Comparison of ENCODE assay signal across 24 cellular contexts in the genomic region with DNA sequence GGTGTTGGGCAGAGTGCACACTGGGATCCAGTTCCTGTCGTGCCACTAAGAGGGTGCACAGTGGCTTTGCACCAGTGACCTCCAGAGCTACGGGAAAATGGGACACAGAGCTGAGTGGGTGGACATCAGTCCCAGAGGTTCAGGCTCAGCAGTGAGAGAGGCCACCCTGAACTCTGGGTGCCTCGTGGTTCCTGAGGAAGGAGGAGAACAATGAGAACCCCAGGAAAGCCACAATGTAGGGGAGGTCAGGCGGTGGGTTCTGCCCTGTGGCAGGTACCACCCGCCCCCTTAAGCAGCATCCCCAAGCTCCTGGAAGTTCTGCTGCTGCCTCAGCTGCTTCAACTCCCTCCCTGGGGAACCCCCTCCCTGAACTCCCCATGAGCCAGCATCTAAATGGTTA.
DNase-seq lines count a peak whose midpoint lies in the region; ATAC-seq and TF ChIP-seq lines count a peak whose summit lies in the region.
"Had no signal": no experiment of that assay in that cellular context is flagged by ENCODE, and none has a peak within 500 bp of the region (broad histone marks: within the 10 kb centered on the region; RNA-seq: fewer than 3 reads in every experiment).

No MANE protein-coding gene starts in this region.

- H3K4me1 Mint-ChIP-seq in H9: peaks cover 16 to 40% of the 10 kb centered on the region in 2 experiments
- no peaks in the 10 kb centered on the region for H3K4me1 Mint-ChIP-seq in type B pancreatic cell (ENCODE audit: unreplicated experiment)
- H3K4me1 Mint-ChIP-seq: CD14-positive monocyte; CD8-positive, alpha-beta memory T cell had no signal

- H3K23ac ChIP-seq in H9 (ENCODE audit: insufficient read length, low read depth, low read length): no peak overlapping the region
- no peak overlapping the region for H3K23ac ChIP-seq in neuronal stem cell (ENCODE audit: low read depth, low read length, poor library complexity)

- H2AFZ ChIP-seq in H9 (ENCODE audit: low read length): no peak overlapping the region
- H2AFZ ChIP-seq in neuronal stem cell (ENCODE audit: low read length): no peak overlapping the region
- H2AFZ ChIP-seq: GM23338 had no signal

- H4K5ac ChIP-seq in H9 (ENCODE audit: insufficient read length, low read depth, low read length): no peak overlapping the region

- H3K4ac ChIP-seq in H9 (ENCODE audit: low read depth, low read length): no peak overlapping the region
- no peak overlapping the region for H3K4ac ChIP-seq in neuronal stem cell (ENCODE audit: low read length)

- H3K79me2 ChIP-seq in H9 (ENCODE audit: insufficient read depth, low read length): no peaks in the 10 kb centered on the region

- H3K4me1 ChIP-seq in H9 (ENCODE audit: insufficient read depth, low read length) (no peaks in the 10 kb centered on the region; the same call in 1 of the 2 replicates), neuronal stem cell (ENCODE audit: control insufficient read depth in 2 of 2, insufficient read depth in 1 of 2, low read depth in 1 of 2, low read length in 2 of 2) (peaks cover 0 to 9% of the 10 kb centered on the region in 2 donors)
- H3K4me1 ChIP-seq: A549, BE2C, HAP-1 had no signal

- H3K9me3 Mint-ChIP-seq in H9 (peaks cover 6 to 7% of the 10 kb centered on the region in 2 experiments; a peak in 4 of 5 replicates), type B pancreatic cell (no peaks in the 10 kb centered on the region)
- H3K9me3 Mint-ChIP-seq: CD14-positive monocyte had no signal

- no peak overlapping the region for H3T11ph ChIP-seq in H9 (ENCODE audit: low read length)

- TF ChIP-seq CTCF in H9 (conservative IDR thresholded peaks at IDR 0.05): no peak
- TF ChIP-seq CTCF in type B pancreatic cell (conservative IDR thresholded peaks at IDR 0.05): no peak

- H3K27ac ChIP-seq in H9 (ENCODE audit: insufficient read length, low read depth, low read length): no peak overlapping the region
- H3K27ac ChIP-seq in neuronal stem cell (replicated peaks; ENCODE audit: low read length): no peak overlapping the region
- H3K27ac ChIP-seq: A549; BLaER1 treated with 17β-estradiol and CSF1 and Interleukin-3, amounts not matched to agents 10 nM and 100 nM had no signal

- H3K4me2 ChIP-seq in H9 (ENCODE audit: insufficient read depth, insufficient read length, low read length) (no peak overlapping the region), neuronal stem cell (ENCODE audit: insufficient read depth, low read length, poor library complexity, severe bottlenecking) (no peak overlapping the region)
- H3K4me2 ChIP-seq: A549; BLaER1 treated with 17β-estradiol and CSF1 and Interleukin-3, amounts not matched to agents 10 nM and 100 nM; GM23338 had no signal

- peaks cover 1% of the 10 kb centered on the region; the same call in 1 of the 2 replicates for H3K27me3 Mint-ChIP-seq in H9 (ENCODE audit: low read depth)
- H3K27me3 Mint-ChIP-seq in type B pancreatic cell: peaks cover 23% of the 10 kb centered on the region

- H3K79me1 ChIP-seq in H9 (ENCODE audit: insufficient read depth, low read depth, low read length, poor library complexity, severe bottlenecking) (no peaks in the 10 kb centered on the region), neuronal stem cell (ENCODE audit: low read depth, low read length) (no peaks in the 10 kb centered on the region)

- 0 out of 2 replicates have a peak overlapping the region, but pooled peaks have one; percentile 73 for H3K14ac ChIP-seq in H9 (ENCODE audit: insufficient read depth, low read length)
- peak overlapping the region; percentile 14 for H3K14ac ChIP-seq in neuronal stem cell (ENCODE audit: low read length)

- H4K20me1 ChIP-seq in H9 (ENCODE audit: control insufficient read depth, insufficient read depth, insufficient read length): no peaks in the 10 kb centered on the region

- no peak overlapping the region for H2BK5ac ChIP-seq in H9 (ENCODE audit: insufficient read length, low read length)
- H2BK5ac ChIP-seq in neuronal stem cell (ENCODE audit: low read length): no peak overlapping the region

- H3K56ac ChIP-seq in H9 (ENCODE audit: insufficient read length, low read depth, low read length): no peak overlapping the region

- H3K27me3 ChIP-seq in H9 (ENCODE audit: insufficient read depth, low read length) (no peaks in the 10 kb centered on the region), neuronal stem cell (ENCODE audit: control insufficient read depth in 3 of 3, insufficient read depth in 3 of 3, low read depth in 1 of 3, low read length in 3 of 3) (no peaks in the 10 kb centered on the region)
- H3K27me3 ChIP-seq: BE2C; BLaER1 treated with 17β-estradiol and CSF1 and Interleukin-3, amounts not matched to agents 10 nM and 100 nM had no signal

- H2BK120ac ChIP-seq in H9 (ENCODE audit: low read depth, low read length, poor library complexity, severe bottlenecking) (no peak overlapping the region), neuronal stem cell (ENCODE audit: low read depth, low read length) (no peak overlapping the region)

- no peak overlapping the region for H3K9ac ChIP-seq in H9 (ENCODE audit: extremely low read depth, insufficient read length, low read length)
- H3K9ac ChIP-seq in neuronal stem cell (ENCODE audit: low read depth, low read length, poor library complexity): no peak overlapping the region
- H3K9ac ChIP-seq: BLaER1 treated with 17β-estradiol and CSF1 and Interleukin-3, amounts not matched to agents 10 nM and 100 nM had no signal

- H4K8ac ChIP-seq in H9 (replicated peaks; ENCODE audit: insufficient read length, low read depth, low read length) (no peak overlapping the region), neuronal stem cell (ENCODE audit: low read depth, low read length) (no peak overlapping the region)

- H4K91ac ChIP-seq in H9 (ENCODE audit: insufficient read length, low read depth, low read length) (no peak overlapping the region), neuronal stem cell (ENCODE audit: low read depth, low read length, poor library complexity) (no peak overlapping the region)

- H3K4me3 ChIP-seq in neuronal stem cell (ENCODE audit: low read length in 2 of 2): no peak overlapping the region
- H3K4me3 ChIP-seq: A549; BLaER1 treated with 17β-estradiol and CSF1 and Interleukin-3, amounts not matched to agents 10 nM and 100 nM; GM12878; GM23338; HAP-1 had no signal

- H3K36me3 ChIP-seq in neuronal stem cell (replicated peaks in 1 of 2; ENCODE audit: control insufficient read depth in 2 of 2, insufficient read depth in 2 of 2, low read length in 2 of 2): no peaks in the 10 kb centered on the region
- H3K36me3 ChIP-seq: BE2C; BLaER1 treated with 17β-estradiol and CSF1 and Interleukin-3, amounts not matched to agents 10 nM and 100 nM; HAP-1 had no signal

- peaks cover 0 to 6% (median 1%) of the 10 kb centered on the region in 3 experiments; a peak in 4 of 7 replicates for H3K36me3 Mint-ChIP-seq in H9 (ENCODE audit: insufficient read depth in 1 of 3, low read depth in 3 of 3)
- H3K36me3 Mint-ChIP-seq in type B pancreatic cell: no peaks in the 10 kb centered on the region
- H3K36me3 Mint-ChIP-seq: CD14-positive monocyte; CD8-positive, alpha-beta memory T cell had no signal

- H2BK12ac ChIP-seq in H9 (ENCODE audit: insufficient read length, low read depth, low read length): no peak overlapping the region
- no peak overlapping the region for H2BK12ac ChIP-seq in neuronal stem cell (ENCODE audit: low read length)

- H3K27ac Mint-ChIP-seq in H9: no peak overlapping the region
- no peak overlapping the region for H3K27ac Mint-ChIP-seq in type B pancreatic cell
- H3K27ac Mint-ChIP-seq: CD14-positive monocyte; CD4-positive, alpha-beta T cell; CD8-positive, alpha-beta memory T cell; HFFc6 had no signal

- no peak overlapping the region for H2BK15ac ChIP-seq in H9 (ENCODE audit: low read depth, low read length)
- no peak overlapping the region for H2BK15ac ChIP-seq in neuronal stem cell (ENCODE audit: low read length)

- DNase-seq in H9 (peak; percentile 17), islet precursor cell (peak; percentile 22), neuronal stem cell (ENCODE audit: low spot score) (no peak), type B pancreatic cell (ENCODE audit: extremely low spot score, unreplicated experiment) (peak; percentile 59), SKM-1 treated with dmso at 0.1 percent for 144 hours (lab: John Stamatoyannopoulos, UW; ENCODE audit: unreplicated experiment) (no peak), dedifferentiated amniotic fluid mesenchymal stem cell (ENCODE audit: extremely low spot score) (no peak)
- DNase-seq: 8988T; ACHN; AML-193; BE2C; CD4-positive, alpha-beta T cell; CD8-positive, alpha-beta memory T cell; DMS 273 treated with DMSO at 0.1 percent for 48 hours; DMS79; EL; GDM1; HFFc6 had no signal

- H3K4me3 Mint-ChIP-seq in H9 (no peak overlapping the region), type B pancreatic cell (no peak overlapping the region)
- H3K4me3 Mint-ChIP-seq: CD14-positive monocyte; CD4-positive, alpha-beta T cell; CD8-positive, alpha-beta memory T cell; GM23338; HFFc6 had no signal

- H3K23me2 ChIP-seq in H9 (ENCODE audit: insufficient read length, low read depth, low read length, poor library complexity, severe bottlenecking): no peaks in the 10 kb centered on the region

- H2BK20ac ChIP-seq in H9 (ENCODE audit: low read depth, low read length, poor library complexity, severe bottlenecking): no peak overlapping the region

- no peak for ATAC-seq in HG03108 (IDR thresholded peaks at IDR 0.05; ENCODE audit: unreplicated experiment)
- ATAC-seq: A549, GM12878 had no signal

- H2AK5ac ChIP-seq in H9 (ENCODE audit: insufficient read length, low read length) (no peak overlapping the region), neuronal stem cell (ENCODE audit: low read depth, low read length) (no peak overlapping the region)

- WGBS in H9 (ENCODE audit: extremely low coverage, insufficient read length, low lambda C conversion rate): no CpG with 5 or more reads among the region's 5 CpGs
- WGBS in neuronal stem cell (ENCODE audit: extremely low coverage in 2 of 2, insufficient read length in 2 of 2, insufficient replicate concordance in 1 of 2), 2 donors: no CpG with 5 or more reads among the region's 5 CpGs

- H3K9me3 ChIP-seq in H9 (ENCODE audit: control insufficient read depth, low read depth, low read length): no peaks in the 10 kb centered on the region
- H3K9me3 ChIP-seq in neuronal stem cell (replicated peaks in 1 of 2; ENCODE audit: control insufficient read depth in 2 of 2, insufficient read depth in 1 of 2, low read depth in 1 of 2, low read length in 2 of 2): no peaks in the 10 kb centered on the region
- H3K9me3 ChIP-seq: A549; BE2C; BLaER1 treated with 17β-estradiol and CSF1 and Interleukin-3, amounts not matched to agents 10 nM and 100 nM; HAP-1 had no signal

- H3K18ac ChIP-seq in H9 (ENCODE audit: insufficient read length, low read depth, low read length) (no peak overlapping the region), neuronal stem cell (ENCODE audit: low read length) (peak overlapping the region; percentile 7)

Comparison
In these comparisons a context has a peak if more than half of its experiments do, and no peak if none do; other contexts are left out.
1. DNase-seq: peak in H9 (single experiment), islet precursor cell (single experiment) and type B pancreatic cell (single experiment); none in neuronal stem cell (single experiment), SKM-1 treated with dmso at 0.1 percent for 144 hours (single experiment) and dedifferentiated amniotic fluid mesenchymal stem cell (single experiment).